Comparison of ENCODE assay signal across 12 cellular contexts in the genomic region with DNA sequence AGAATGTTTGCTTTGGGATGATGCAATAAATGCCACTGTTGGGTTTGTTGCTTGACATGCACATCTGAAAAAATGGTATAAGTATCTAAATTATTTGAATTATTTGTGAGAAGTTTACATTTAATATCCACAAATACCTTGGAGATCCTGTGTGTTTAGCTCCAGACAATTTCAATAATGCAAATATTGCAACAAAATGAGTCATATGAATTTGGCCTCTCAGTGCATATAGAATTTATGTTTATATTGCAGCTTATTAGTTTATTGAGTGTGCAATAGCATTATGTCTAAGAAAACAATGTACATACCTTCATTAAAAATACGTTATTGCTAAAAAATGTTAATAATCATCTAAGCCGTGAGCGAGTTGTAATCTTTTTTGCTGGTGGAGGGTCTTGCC.
DNase-seq lines count a peak whose midpoint lies in the region; ATAC-seq lines count a peak whose summit lies in the region.
"Had no signal": no experiment of that assay in that cellular context is flagged by ENCODE, and none has a peak within 500 bp of the region (broad histone marks: within the 10 kb centered on the region; RNA-seq: fewer than 3 reads in every experiment).

No MANE protein-coding gene starts in this region.

- DNase-seq in SIG-M5 treated with dmso at 0.1 percent for 504 hours (lab: John Stamatoyannopoulos, UW; ENCODE audit: unreplicated experiment) (peak; percentile 6), SIG-M5 (lab: John Stamatoyannopoulos, UW) (no peak), fibroblast of gingiva (ENCODE audit: low read depth) (peak; percentile 5), GOT3 (lab: John Stamatoyannopoulos, UW) (no peak)
- DNase-seq: AML-193; Caco-2; Calu3; CD4-positive, alpha-beta T cell; CD8-positive, alpha-beta T cell; GF-D8 had no signal

- no peak for ATAC-seq in GM21381 (IDR thresholded peaks at IDR 0.05; ENCODE audit: unreplicated experiment)
- ATAC-seq: A549; CD8-positive, alpha-beta T cell had no signal

Comparison
In these comparisons a context has a peak if more than half of its experiments do, and no peak if none do; other contexts are left out.
1. DNase-seq: peak in SIG-M5 treated with dmso at 0.1 percent for 504 hours (single experiment) and fibroblast of gingiva (single experiment); none in SIG-M5 (single experiment) and GOT3 (single experiment).